ENCODE assay signal across 21 cellular contexts in genomic region chr9:36559036-36559695, GRCh38. TPM values are rescaled to one million over a fixed set of nuclear protein-coding genes. Genes with fewer than 3 reads are reported as not detected.
A peak's percentile ranks its signal among the peaks of the same experiment; 100 is the strongest.
DNase-seq lines count a peak whose midpoint lies in the region; ATAC-seq, FAIRE-seq and TF ChIP-seq lines count a peak whose summit lies in the region.
"Had no signal": no experiment of that assay in that cellular context is flagged by ENCODE, and none has a peak within 500 bp of the region (broad histone marks: within the 10 kb centered on the region; RNA-seq: fewer than 3 reads in every experiment).

No MANE protein-coding gene starts in this region.

- no peak for ATAC-seq in GM12878
- ATAC-seq in GM21367 (IDR thresholded peaks at IDR 0.05; ENCODE audit: unreplicated experiment) = no peak
- ATAC-seq in GM21717 (IDR thresholded peaks at IDR 0.05; ENCODE audit: unreplicated experiment) = no peak
- ATAC-seq: activated T-cell treated with anti-CD3 and anti-CD28 coated beads, Interleukin-2, amount 50 U/mL, for 4 hours; stimulated activated memory B cell treated with anti-CD40 and anti-IgM and Interleukin-4, amounts not matched to agents 10 μg/mL and 1 μg/mL and 100 μg/mL, for 72 hours had no signal

- no peak for FAIRE-seq in GM12878 (lab: Jason Lieb, UNC)
- FAIRE-seq: G401.6 had no signal

- 70% methylated on average over 7 of the region's 7 CpGs for WGBS in HUES64
- 27% methylated on average over 6 of the region's 7 CpGs for WGBS in GM12878 (ENCODE audit: insufficient coverage, insufficient replicate concordance, low lambda C conversion rate, missing lambda C conversion rate)

- no peaks in the 10 kb centered on the region for H3K36me3 ChIP-seq in HUES64 (ENCODE audit: insufficient read depth, low read length)
- no peaks in the 10 kb centered on the region for H3K36me3 ChIP-seq in GM12878 (ENCODE audit: control insufficient read depth in 2 of 2, insufficient read depth in 2 of 2, low read length in 1 of 2)
- H3K36me3 ChIP-seq in effector memory CD4-positive, alpha-beta T cell (ENCODE audit: control insufficient read depth, insufficient read depth, low read length) = no peaks in the 10 kb centered on the region
- H3K36me3 ChIP-seq: SJSA1, tibial nerve had no signal

- no peak for TF ChIP-seq RAD21 in GM12878 (IDR thresholded peaks at IDR 0.05; ENCODE audit: insufficient read depth, low read depth, low read length)

- H3K27me3 ChIP-seq in HUES64 (ENCODE audit: insufficient read depth, low read length) = no peaks in the 10 kb centered on the region
- H3K27me3 ChIP-seq in GM12878 (replicated peaks in 1 of 2; ENCODE audit: control insufficient read depth in 2 of 2, insufficient read depth in 2 of 2, low read length in 1 of 2) = no peaks in the 10 kb centered on the region
- H3K27me3 ChIP-seq in effector memory CD4-positive, alpha-beta T cell (replicated peaks; ENCODE audit: control insufficient read depth, insufficient read depth, low read length, poor library complexity, severe bottlenecking) = no peaks in the 10 kb centered on the region
- H3K27me3 ChIP-seq: SJSA1, tibial nerve had no signal

- RAD21 ChIA-PET in GM12878 (lab: Charles Lee; ENCODE audit: unreplicated experiment) = interaction anchor here (5.3 kb wide), 1 partner anchor 151 kb away, joined by 36 read pairs; no protein-coding TSS in a partner anchor

- H3K4me3 ChIP-seq in HUES64 (ENCODE audit: low read length) (no peak overlapping the region), GM12878 (no peak overlapping the region)
- H3K4me3 ChIP-seq in effector memory CD4-positive, alpha-beta T cell (ENCODE audit: insufficient read depth, low read depth, low read length, poor library complexity, severe bottlenecking) = no peak overlapping the region
- H3K4me3 ChIP-seq: SJSA1, smooth muscle cell, tibial nerve had no signal

- SMC1A ChIA-PET in GM12878 (lab: Charles Lee; ENCODE audit: uncharacterized antibody, unreplicated experiment) = interaction anchor here (1.0 to 13.7 kb wide), 3 partner anchors 9 to 153 kb away, joined by 3 to 287 read pairs (median 4); no protein-coding TSS in a partner anchor

- H2AFZ ChIP-seq in GM12878 (ENCODE audit: control insufficient read depth, low read depth, low read length) = no peak overlapping the region

- no peaks in the 10 kb centered on the region for H4K20me1 ChIP-seq in GM12878 (ENCODE audit: control insufficient read depth, insufficient read depth)

- TF ChIP-seq EP300 in GM12878 (IDR thresholded peaks at IDR 0.05; ENCODE audit: borderline replicate concordance in 1 of 2, control insufficient read depth in 1 of 2, low read depth in 2 of 2, low read length in 2 of 2) = no peak

- TF ChIP-seq POLR2A in GM12878 (IDR thresholded peaks at IDR 0.05; ENCODE audit: low read depth, low read length) = no peak

- H3K27ac ChIP-seq in HUES64 (ENCODE audit: low read depth, low read length) = peak overlapping the region; percentile 72; the same call in 1 of the 2 replicates
- H3K27ac ChIP-seq in GM12878 (ENCODE audit: control insufficient read depth, insufficient read depth) = no peak overlapping the region
- H3K27ac ChIP-seq in effector memory CD4-positive, alpha-beta T cell (ENCODE audit: insufficient read depth, low read length, poor library complexity, severe bottlenecking) = no peak overlapping the region
- H3K27ac ChIP-seq: KMS-11, SJSA1, tibial nerve had no signal

- no peaks in the 10 kb centered on the region for H3K9me3 ChIP-seq in HUES64 (ENCODE audit: insufficient read depth, low read depth, low read length)
- no peaks in the 10 kb centered on the region for H3K9me3 ChIP-seq in GM12878 (replicated peaks; ENCODE audit: control insufficient read depth, insufficient read depth, low read length)
- no peaks in the 10 kb centered on the region for H3K9me3 ChIP-seq in effector memory CD4-positive, alpha-beta T cell (ENCODE audit: control insufficient read depth, low read length)
- H3K9me3 ChIP-seq: SJSA1, tibial nerve had no signal

- in situ Hi-C loops in GM12878 (cut with MboI) = no loop called here

- no peak overlapping the region for H3K9ac ChIP-seq in HUES64 (ENCODE audit: low read depth, low read length)
- no peak overlapping the region for H3K9ac ChIP-seq in GM12878 (ENCODE audit: control insufficient read depth, insufficient read depth, low read length)
- H3K9ac ChIP-seq: KMS-11 had no signal

- intact Hi-C loops in GM12878 (cut with micrococcal nuclease; ENCODE audit: unreplicated experiment) = loop anchor here (5.0 kb wide), 1 partner anchor 312 kb away; no protein-coding TSS in a partner anchor

- H3K4me2 ChIP-seq in GM12878 (ENCODE audit: control insufficient read depth, insufficient read depth) = no peak overlapping the region
- H3K4me2 ChIP-seq: KMS-11, smooth muscle cell had no signal

- POLR2A ChIA-PET in GM12878 (lab: Charles Lee) = interaction anchor here (0.7 kb wide), 1 partner anchor 73 kb away, joined by 3 read pairs; no protein-coding TSS in a partner anchor

- no peak for TF ChIP-seq CTCF in GM12878 (IDR thresholded peaks at IDR 0.05 in 2 of 3, conservative IDR thresholded peaks at IDR 0.05 in 1 of 3; ENCODE audit: control insufficient read depth in 2 of 3, extremely low read depth in 1 of 3, insufficient read depth in 1 of 3, low read depth in 3 of 3, low read length in 3 of 3)

- H3K4me1 ChIP-seq in HUES64 (ENCODE audit: insufficient read depth, low read length) (peaks cover 11% of the 10 kb centered on the region; the same call in 1 of the 2 replicates), GM12878 (ENCODE audit: control insufficient read depth, insufficient read depth, low read length) (no peaks in the 10 kb centered on the region)
- H3K4me1 ChIP-seq in effector memory CD4-positive, alpha-beta T cell (ENCODE audit: control insufficient read depth, insufficient read depth, low read length, poor library complexity, severe bottlenecking) = no peaks in the 10 kb centered on the region
- H3K4me1 ChIP-seq: SJSA1 had no signal

- no peaks in the 10 kb centered on the region for H3K79me2 ChIP-seq in GM12878 (ENCODE audit: control insufficient read depth, insufficient read depth, low read length)

- DNase-seq in AG08395 (ENCODE audit: low spot score) = peak; percentile 44
- no peak for DNase-seq in GM12878 (ENCODE audit: low read depth, low spot score)
- DNase-seq in iris pigment epithelial cell (ENCODE audit: low read depth) = peak; percentile 72
- no peak for DNase-seq in activated CD8-positive, alpha-beta memory T cell treated with anti-CD3 and anti-CD28 coated beads, Interleukin-2, amount 50 U/mL, for 4 hours
- no peak for DNase-seq in effector memory CD4-positive, alpha-beta T cell
- DNase-seq: ACHN; activated CD4-positive, alpha-beta T cell treated with anti-CD3 and anti-CD28 coated beads, Interleukin-2, amount 50 U/mL, for 1 hour; activated T-cell treated with anti-CD3 and anti-CD28 coated beads, Interleukin-2, amount 50 U/mL, for 4 hours; head of caudate nucleus; kidney glomerular epithelial cell; NCI-H1436; NCI-H345 had no signal

- no TSS peak for BruUV-seq in GM12878 (replicated peaks; lab: Mats Ljungman, UMichigan)

- CTCF ChIA-PET in GM12878 (lab: Yijun Ruan, JAX) = interaction anchor here (1.2 to 16.4 kb wide), 2 partner anchors 110 to 155 kb away, joined by 8 to 421 read pairs; partner anchors contain the start of gene RNF38

TF ChIP-seq in GM12878, 131 proteins besides CTCF, POLR2A, EP300 and RAD21 (continues in another document):
- no peak for TF ChIP-seq TAF1 (IDR thresholded peaks at IDR 0.05; ENCODE audit: borderline replicate concordance, low read depth, low read length)
- 0 out of 2 replicates have a peak, but pooled peaks have one; percentile 37 for TF ChIP-seq YY1 (IDR thresholded peaks at IDR 0.05; ENCODE audit: low read depth, low read length)
- TF ChIP-seq ZBTB33 (IDR thresholded peaks at IDR 0.05) = no peak
- TF ChIP-seq GABPA (IDR thresholded peaks at IDR 0.05; ENCODE audit: low read depth) = no peak
- TF ChIP-seq SRF (IDR thresholded peaks at IDR 0.05; ENCODE audit: low read depth in 2 of 2, low read length in 2 of 2) = 0 out of 4 replicates have a peak, but pooled peaks of 1 of the 2 experiments have one; percentile 39
- no peak for TF ChIP-seq CBX5 (IDR thresholded peaks at IDR 0.05; ENCODE audit: low read depth)
- TF ChIP-seq TCF3 (IDR thresholded peaks at IDR 0.05; ENCODE audit: borderline replicate concordance, insufficient read depth, low read depth, low read length) = no peak

RNA-seq across cellular contexts. Expression of gene MELK, which starts 13.5 kb away (rescaled TPM):
- 41.0 TPM for polyA plus RNA-seq in HUES64 (2013, experiment 1 of 2)
- 42.2 TPM for polyA plus RNA-seq in HUES64 (2013, experiment 2 of 2)
- 32.3 and 34.2 TPM in 2 replicates for total RNA-seq in GM12878 (2013; cell fraction: nucleolus; rRNA removed)
- total RNA-seq in GM12878 (2014; rRNA removed) = 41.9 and 50.9 TPM in 2 replicates
- total RNA-seq in GM12878 (2014; rRNA removed; fragmentation: Illumina TruSeq; extraction: Trizol) = 53.5 and 56.9 TPM in 2 replicates
- total RNA-seq in GM12878 (2021) = 36.6 and 38.7 TPM in 2 replicates
- 14.1 TPM for polyA plus RNA-seq in GM12878 (2011; ENCODE audit: low read depth)
- 52.1 and 74.5 TPM in 2 replicates for polyA plus RNA-seq in GM12878 (2011; rRNA removed)
- polyA plus RNA-seq in GM12878 (2011; cell fraction: cytosol; rRNA removed) = 18.6 and 18.8 TPM in 2 replicates
- 27.8 and 33.0 TPM in 2 replicates for polyA plus RNA-seq in GM12878 (2011; cell fraction: nucleus; rRNA removed)
- 16.7 and 19.4 TPM in 2 replicates for polyA plus RNA-seq in GM12878 (2012)
- polyA plus RNA-seq in GM12878 (2014; fragmentation: Illumina TruSeq; extraction: Trizol) = 62.4 and 73.9 TPM in 2 replicates
- polyA plus RNA-seq in GM12878 (2014; fragmentation: Nextera tagmentation; extraction: Ambion mirVana) = 10 to 100 TPM; 49.9 to 51.1 TPM
- polyA plus RNA-seq in GM12878 (2014; rRNA removed) = 43.2 and 46.4 TPM in 2 replicates
- 10 to 100 TPM; 79.9 to 80.3 TPM for polyA plus RNA-seq in GM12878 (2016; fragmentation: Nextera tagmentation; extraction: Ambion mirVana)
- 19.6 and 29.6 TPM in 2 replicates for polyA minus RNA-seq in GM12878 (2011; rRNA and poly(A)+ RNA removed)
- 13.1 and 14.6 TPM in 2 replicates for polyA minus RNA-seq in GM12878 (2011; cell fraction: cytosol; rRNA and poly(A)+ RNA removed)
- polyA minus RNA-seq in GM12878 (2011; cell fraction: nucleus; rRNA and poly(A)+ RNA removed) = 10.3 and 23.8 TPM in 2 replicates

Comparison
In these comparisons a context has a peak if more than half of its experiments do, and no peak if none do; other contexts are left out.
1. DNase-seq: peak in AG08395 (single experiment) and iris pigment epithelial cell (single experiment); none in GM12878 (single experiment), activated CD8-positive, alpha-beta memory T cell treated with anti-CD3 and anti-CD28 coated beads, Interleukin-2, amount 50 U/mL, for 4 hours (single experiment) and effector memory CD4-positive, alpha-beta T cell (0 of 3).